2 cellular contexts compared by ENCODE assay signal in genomic region chr1:117146067-117146466, GRCh38.
TF ChIP-seq lines count a peak whose summit lies in the region.

No MANE protein-coding gene starts in this region.

TF ChIP-seq in SK-N-SH, 30 proteins besides CTCF, POLR2A, EP300 and RAD21 (continued from another document):
- TF ChIP-seq REST (IDR thresholded peaks at IDR 0.05; ENCODE audit: low read depth, low read length), result no peak
- no peak for TF ChIP-seq FOSL2 (IDR thresholded peaks at IDR 0.05; ENCODE audit: borderline replicate concordance, low read depth)
- no peak for TF ChIP-seq PBX3 (IDR thresholded peaks at IDR 0.05)
- no peak for TF ChIP-seq USF2 (IDR thresholded peaks at IDR 0.05; ENCODE audit: borderline replicate concordance, low read depth, low read length)
- TF ChIP-seq FOXM1 (IDR thresholded peaks at IDR 0.05; ENCODE audit: low read depth), result no peak
- TF ChIP-seq FOXJ3 (CRISPR knock-in tag; IDR thresholded peaks at IDR 0.05), result no peak
- no peak for TF ChIP-seq SMC3 (IDR thresholded peaks at IDR 0.05; ENCODE audit: low read depth, low read length)
- no peak for TF ChIP-seq RFX5 (IDR thresholded peaks at IDR 0.05; ENCODE audit: low read length)

TF ChIP-seq in SK-N-SH treated with all-trans-retinoic acid at 6 μM for 48 hours, 23 proteins besides CTCF, POLR2A, EP300 and RAD21 (continued from another document):
- no peak for TF ChIP-seq PATZ1 (CRISPR knock-in tag; IDR thresholded peaks at IDR 0.05; ENCODE audit: borderline replicate concordance)
- TF ChIP-seq PPARA (CRISPR knock-in tag; IDR thresholded peaks at IDR 0.05; ENCODE audit: borderline replicate concordance), result no peak
- no peak for TF ChIP-seq ZNF565 (CRISPR knock-in tag; conservative IDR thresholded peaks at IDR 0.05; ENCODE audit: low read depth)
- TF ChIP-seq GLIS3 (CRISPR knock-in tag; IDR thresholded peaks at IDR 0.05), result no peak
- no peak for TF ChIP-seq SNAI2 (CRISPR knock-in tag; IDR thresholded peaks at IDR 0.05)
- TF ChIP-seq ZNF70 (CRISPR knock-in tag; IDR thresholded peaks at IDR 0.05), result no peak
- TF ChIP-seq ZFP30 (CRISPR knock-in tag; IDR thresholded peaks at IDR 0.05), result no peak
- TF ChIP-seq ISL1 (CRISPR knock-in tag; IDR thresholded peaks at IDR 0.05), result no peak
- TF ChIP-seq CSDC2 (CRISPR knock-in tag; IDR thresholded peaks at IDR 0.05), result no peak
TF ChIP-seq in SK-N-SH treated with all-trans-retinoic acid at 6 μM for 48 hours: peak in this region for 0.
